Comparison of ENCODE assay signal across 14 cellular contexts in genomic region chr5:113119271-113119924, GRCh38.
A peak's percentile ranks its signal among the peaks of the same experiment; 100 is the strongest.
DNase-seq lines count a peak whose midpoint lies in the region; ATAC-seq and TF ChIP-seq lines count a peak whose summit lies in the region.
"Had no signal": no experiment of that assay in that cellular context is flagged by ENCODE, and none has a peak within 500 bp of the region (broad histone marks: within the 10 kb centered on the region; RNA-seq: fewer than 3 reads in every experiment).

No MANE protein-coding gene starts in this region.

- H3K36me3 ChIP-seq in adipocyte (ENCODE audit: control insufficient read depth, insufficient read depth, low read length, severe bottlenecking) (no peaks in the 10 kb centered on the region), heart right ventricle (peaks cover 0 to 12% (median 0%) of the 10 kb centered on the region in 9 donors), upper lobe of right lung (no peaks in the 10 kb centered on the region)

- H3K4me1 ChIP-seq in adipocyte (ENCODE audit: control insufficient read depth, insufficient read depth, low read length) (peaks cover 48% of the 10 kb centered on the region), heart right ventricle (peaks cover 9 to 74% (median 57%) of the 10 kb centered on the region in 9 donors), upper lobe of right lung (peaks cover 12% of the 10 kb centered on the region)

- H3K27ac ChIP-seq in heart right ventricle (peak overlapping the region; percentile 22 to 72 (median 57)), upper lobe of right lung (no peak overlapping the region)

- 37 to 40% methylated on average over 9 of the region's 9 CpGs for WGBS in heart right ventricle, 2 donors

- intact Hi-C loops in heart right ventricle (cut with DNase I): no loop called here
- intact Hi-C loops in upper lobe of right lung (cut with DNase I): no loop called here
- intact Hi-C loops in activated T-helper 2 cell treated with anti-CD3 and anti-CD28 coated beads, Interferon-gamma antibody, Interleukin-2, Interleukin-4, amounts not matched to agents 10 μg/mL and 5 μg/mL and 100 μg/mL, durations not matched to agents 14 hours and 24 hours and 36 hours (cut with micrococcal nuclease): no loop called here

- H3K4me3 Mint-ChIP-seq in nephron: peak overlapping the region in 2 of 3 experiments; percentile 9 to 10
- no peak overlapping the region for H3K4me3 Mint-ChIP-seq in activated T-helper 2 cell treated with anti-CD3 and anti-CD28 coated beads, Interferon-gamma antibody, Interleukin-2, Interleukin-4, amounts not matched to agents 10 μg/mL and 5 μg/mL and 100 μg/mL, durations not matched to agents 14 hours and 24 hours and 36 hours (ENCODE audit: low read depth)

- H3K36me3 Mint-ChIP-seq in nephron (ENCODE audit: low read depth): peaks cover 29% of the 10 kb centered on the region
- no peaks in the 10 kb centered on the region for H3K36me3 Mint-ChIP-seq in activated T-helper 2 cell treated with anti-CD3 and anti-CD28 coated beads, Interferon-gamma antibody, Interleukin-2, Interleukin-4, amounts not matched to agents 10 μg/mL and 5 μg/mL and 100 μg/mL, durations not matched to agents 14 hours and 24 hours and 36 hours (ENCODE audit: low read depth)

- no peaks in the 10 kb centered on the region for H3K27me3 Mint-ChIP-seq in nephron (ENCODE audit: low read depth)
- H3K27me3 Mint-ChIP-seq in activated T-helper 2 cell treated with anti-CD3 and anti-CD28 coated beads, Interferon-gamma antibody, Interleukin-2, Interleukin-4, amounts not matched to agents 10 μg/mL and 5 μg/mL and 100 μg/mL, durations not matched to agents 14 hours and 24 hours and 36 hours (ENCODE audit: low read depth): peaks cover 8% of the 10 kb centered on the region

- H3K9ac ChIP-seq in adipocyte (ENCODE audit: low read length): peak overlapping the region; percentile 17

- H3K27me3 ChIP-seq in adipocyte (replicated peaks; ENCODE audit: control insufficient read depth, insufficient read depth, low read length) (no peaks in the 10 kb centered on the region), heart right ventricle (no peaks in the 10 kb centered on the region), upper lobe of right lung (no peaks in the 10 kb centered on the region)

- H3K9me3 Mint-ChIP-seq in nephron: no peaks in the 10 kb centered on the region
- no peaks in the 10 kb centered on the region for H3K9me3 Mint-ChIP-seq in activated T-helper 2 cell treated with anti-CD3 and anti-CD28 coated beads, Interferon-gamma antibody, Interleukin-2, Interleukin-4, amounts not matched to agents 10 μg/mL and 5 μg/mL and 100 μg/mL, durations not matched to agents 14 hours and 24 hours and 36 hours

- no peak overlapping the region for H3K27ac Mint-ChIP-seq in nephron
- H3K27ac Mint-ChIP-seq in activated T-helper 2 cell treated with anti-CD3 and anti-CD28 coated beads, Interferon-gamma antibody, Interleukin-2, Interleukin-4, amounts not matched to agents 10 μg/mL and 5 μg/mL and 100 μg/mL, durations not matched to agents 14 hours and 24 hours and 36 hours: no peak overlapping the region

- ATAC-seq in heart right ventricle: peak; percentile 77 to 92 (median 89)
- peak; percentile 78 for ATAC-seq in upper lobe of right lung

- DNase-seq in adipocyte (ENCODE audit: low read depth) (no peak), heart right ventricle (peak; percentile 72 to 78), upper lobe of right lung (peak; percentile 67), NCI-H524 (lab: John Stamatoyannopoulos, UW) (no peak), NCI-H1417 (lab: John Stamatoyannopoulos, UW) (no peak), mesenteric fat pad (ENCODE audit: low spot score) (no peak)
- DNase-seq in activated T-helper 2 cell treated with anti-CD3 and anti-CD28 coated beads, Interferon-gamma antibody, Interleukin-2, Interleukin-4, amounts not matched to agents 10 μg/mL and 5 μg/mL and 100 μg/mL, durations not matched to agents 14 hours and 24 hours and 36 hours (ENCODE audit: low spot score): no peak
- DNase-seq: activated CD4-positive, alpha-beta T cell treated with anti-CD3 and anti-CD28 coated beads, Interleukin-2, amount 50 U/mL, for 1 hour; activated gamma-delta T cell treated with Interleukin-2 at 50 U/mL for 16 hours; MM.1S; NCI-H510A treated with DMSO at 0.1 percent for 48 hours; stimulated activated CD4-positive, alpha-beta T cell treated with anti-CD3 and anti-CD28 coated beads, Interleukin-12 subunit alpha, Interleukin-12 subunit beta, amount 100 ng/mL, for 4 hours; SW 1271 had no signal

- H3K4me3 ChIP-seq in adipocyte (ENCODE audit: low read length) (no peak overlapping the region), heart right ventricle (no peak overlapping the region), upper lobe of right lung (no peak overlapping the region)

- H3K4me1 Mint-ChIP-seq in nephron: peaks cover 25% of the 10 kb centered on the region
- H3K4me1 Mint-ChIP-seq in activated T-helper 2 cell treated with anti-CD3 and anti-CD28 coated beads, Interferon-gamma antibody, Interleukin-2, Interleukin-4, amounts not matched to agents 10 μg/mL and 5 μg/mL and 100 μg/mL, durations not matched to agents 14 hours and 24 hours and 36 hours (ENCODE audit: low read depth): no peaks in the 10 kb centered on the region

- no peaks in the 10 kb centered on the region for H3K9me3 ChIP-seq in adipocyte (ENCODE audit: control insufficient read depth, low read length)
- H3K9me3 ChIP-seq in heart right ventricle: peaks cover 0 to 10% (median 0%) of the 10 kb centered on the region in 11 donors
- H3K9me3 ChIP-seq in upper lobe of right lung: no peaks in the 10 kb centered on the region

- TF ChIP-seq CTCF in heart right ventricle (IDR thresholded peaks at IDR 0.05): no peak
- TF ChIP-seq CTCF in nephron (IDR thresholded peaks at IDR 0.05; ENCODE audit: unreplicated experiment in 3 of 3): no peak
- no peak for TF ChIP-seq CTCF in upper lobe of right lung (IDR thresholded peaks at IDR 0.05)

Comparison
In these comparisons a context has a peak if more than half of its experiments do, and no peak if none do; other contexts are left out.
1. DNase-seq: peak in heart right ventricle (2 of 2) and upper lobe of right lung (single experiment); none in adipocyte (single experiment), NCI-H524 (0 of 2), activated T-helper 2 cell treated with anti-CD3 and anti-CD28 coated beads, Interferon-gamma antibody, Interleukin-2, Interleukin-4, amounts not matched to agents 10 μg/mL and 5 μg/mL and 100 μg/mL, durations not matched to agents 14 hours and 24 hours and 36 hours (single experiment), NCI-H1417 (0 of 3) and mesenteric fat pad (single experiment).